Comparison of ENCODE assay signal across 9 cellular contexts in genomic region chr9:91071185-91071990, GRCh38.
DNase-seq lines count a peak whose midpoint lies in the region; ATAC-seq and TF ChIP-seq lines count a peak whose summit lies in the region.
"Had no signal": no experiment of that assay in that cellular context is flagged by ENCODE, and none has a peak within 500 bp of the region (broad histone marks: within the 10 kb centered on the region; RNA-seq: fewer than 3 reads in every experiment).

No MANE protein-coding gene starts in this region.

- no peak for ATAC-seq in HG03457 (IDR thresholded peaks at IDR 0.05; ENCODE audit: unreplicated experiment)
- ATAC-seq in HG02798 (IDR thresholded peaks at IDR 0.05; ENCODE audit: poor library complexity, unreplicated experiment): no peak

- DNase-seq in H4 (ENCODE audit: low spot score): peak; percentile 49
- DNase-seq in dermis blood vessel endothelial cell: peak; percentile 51
- peak; percentile 26 to 74 (median 37) for DNase-seq in stimulated activated CD4-positive, alpha-beta T cell treated with anti-CD3 and anti-CD28 coated beads, Interleukin-1b, Interleukin-23, amount 100 ng/mL, for 24 hours (ENCODE audit: low read depth in 4 of 4, low spot score in 1 of 4)
- DNase-seq in D341Med (ENCODE audit: low spot score): no peak
- DNase-seq in NCI-H1105 treated with DMSO at 0.1 percent for 48 hours (lab: John Stamatoyannopoulos, UW): no peak
- DNase-seq: glutamatergic neuron had no signal

- TF ChIP-seq CTCF in WI38 (IDR thresholded peaks at IDR 0.05; ENCODE audit: low read depth, low read length): no peak

- H3K4me3 ChIP-seq in WI38 (ENCODE audit: low read depth, low read length): 0 out of 2 replicates have a peak overlapping the region, but pooled peaks have one; percentile 26

Comparison
In these comparisons a context has a peak if more than half of its experiments do, and no peak if none do; other contexts are left out.
1. DNase-seq: peak in H4 (single experiment), dermis blood vessel endothelial cell (single experiment) and stimulated activated CD4-positive, alpha-beta T cell treated with anti-CD3 and anti-CD28 coated beads, Interleukin-1b, Interleukin-23, amount 100 ng/mL, for 24 hours (4 of 4); none in D341Med (single experiment) and NCI-H1105 treated with DMSO at 0.1 percent for 48 hours (single experiment).